Comparison of ENCODE assay signal across 1 cellular context in the genomic region with DNA sequence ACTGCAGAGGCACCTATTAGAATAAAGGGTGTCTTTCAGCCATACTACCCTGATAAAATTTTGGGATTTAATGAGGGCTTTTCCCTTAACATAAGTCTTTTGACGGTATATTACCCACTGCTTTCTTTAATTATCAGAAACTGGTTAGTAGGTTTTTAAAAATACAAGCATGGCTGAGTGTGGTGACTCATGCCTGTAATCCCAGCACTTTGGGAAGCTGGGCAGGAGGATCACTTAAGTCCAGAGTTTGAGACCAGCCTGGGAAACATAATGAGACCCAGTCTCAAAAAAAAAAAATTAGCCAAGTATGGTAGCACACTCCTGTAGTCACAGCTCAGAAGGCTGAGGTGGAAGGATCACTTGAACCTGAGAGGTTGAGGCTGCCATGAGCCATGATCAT.
TF ChIP-seq lines count a peak whose summit lies in the region.

No MANE protein-coding gene starts in this region.

TF ChIP-seq in SK-N-SH treated with all-trans-retinoic acid at 6 μM for 48 hours, 23 proteins besides CTCF, POLR2A, EP300 and RAD21 (continued from another document):
- TF ChIP-seq, protein P1, sequence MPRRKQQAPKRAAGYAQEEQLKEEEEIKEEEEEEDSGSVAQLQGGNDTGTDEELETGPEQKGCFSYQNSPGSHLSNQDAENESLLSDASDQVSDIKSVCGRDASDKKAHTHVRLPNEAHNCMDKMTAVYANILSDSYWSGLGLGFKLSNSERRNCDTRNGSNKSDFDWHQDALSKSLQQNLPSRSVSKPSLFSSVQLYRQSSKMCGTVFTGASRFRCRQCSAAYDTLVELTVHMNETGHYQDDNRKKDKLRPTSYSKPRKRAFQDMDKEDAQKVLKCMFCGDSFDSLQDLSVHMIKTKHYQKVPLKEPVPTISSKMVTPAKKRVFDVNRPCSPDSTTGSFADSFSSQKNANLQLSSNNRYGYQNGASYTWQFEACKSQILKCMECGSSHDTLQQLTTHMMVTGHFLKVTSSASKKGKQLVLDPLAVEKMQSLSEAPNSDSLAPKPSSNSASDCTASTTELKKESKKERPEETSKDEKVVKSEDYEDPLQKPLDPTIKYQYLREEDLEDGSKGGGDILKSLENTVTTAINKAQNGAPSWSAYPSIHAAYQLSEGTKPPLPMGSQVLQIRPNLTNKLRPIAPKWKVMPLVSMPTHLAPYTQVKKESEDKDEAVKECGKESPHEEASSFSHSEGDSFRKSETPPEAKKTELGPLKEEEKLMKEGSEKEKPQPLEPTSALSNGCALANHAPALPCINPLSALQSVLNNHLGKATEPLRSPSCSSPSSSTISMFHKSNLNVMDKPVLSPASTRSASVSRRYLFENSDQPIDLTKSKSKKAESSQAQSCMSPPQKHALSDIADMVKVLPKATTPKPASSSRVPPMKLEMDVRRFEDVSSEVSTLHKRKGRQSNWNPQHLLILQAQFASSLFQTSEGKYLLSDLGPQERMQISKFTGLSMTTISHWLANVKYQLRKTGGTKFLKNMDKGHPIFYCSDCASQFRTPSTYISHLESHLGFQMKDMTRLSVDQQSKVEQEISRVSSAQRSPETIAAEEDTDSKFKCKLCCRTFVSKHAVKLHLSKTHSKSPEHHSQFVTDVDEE (CRISPR knock-in tag; IDR thresholded peaks at IDR 0.05) = no peak
- TF ChIP-seq PPARA (CRISPR knock-in tag; IDR thresholded peaks at IDR 0.05; ENCODE audit: borderline replicate concordance) = no peak
- no peak for TF ChIP-seq ZFP30 (CRISPR knock-in tag; IDR thresholded peaks at IDR 0.05)
- no peak for TF ChIP-seq SNAI2 (CRISPR knock-in tag; IDR thresholded peaks at IDR 0.05)
- TF ChIP-seq ZNF565 (CRISPR knock-in tag; conservative IDR thresholded peaks at IDR 0.05; ENCODE audit: low read depth) = no peak
- no peak for TF ChIP-seq TOX (CRISPR knock-in tag; IDR thresholded peaks at IDR 0.05; ENCODE audit: borderline replicate concordance)
